In the genomic region with DNA sequence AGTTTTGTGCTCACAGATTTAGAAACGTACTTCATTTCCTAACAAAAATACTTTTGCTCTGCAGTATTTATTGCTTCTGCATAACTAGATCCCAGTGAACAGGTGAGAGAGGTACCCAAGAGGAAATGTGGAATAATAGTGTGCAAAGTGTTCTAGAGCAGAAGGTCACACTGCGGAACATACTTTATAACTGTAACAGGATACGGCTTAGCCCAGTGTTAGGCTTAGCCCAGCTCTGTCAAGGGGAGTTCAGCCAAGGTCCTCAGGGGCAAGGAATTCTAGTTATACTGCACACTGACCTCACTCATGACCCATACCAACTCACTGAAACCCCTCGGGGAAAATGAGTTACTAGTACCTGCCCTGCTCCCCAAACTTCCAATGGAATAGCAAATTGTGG, we compare ENCODE assay signal across 24 cellular contexts. TPM values are rescaled to one million over a fixed set of nuclear protein-coding genes. Genes with fewer than 3 reads are reported as not detected.
DNase-seq lines count a peak whose midpoint lies in the region; ATAC-seq, FAIRE-seq and TF ChIP-seq lines count a peak whose summit lies in the region.
"Had no signal": no experiment of that assay in that cellular context is flagged by ENCODE, and none has a peak within 500 bp of the region (broad histone marks: within the 10 kb centered on the region; RNA-seq: fewer than 3 reads in every experiment).

No MANE protein-coding gene starts in this region.

- intact Hi-C loops in left ventricle myocardium superior (cut with micrococcal nuclease) (no loop called here), left cardiac atrium (cut with DNase I) (no loop called here), mucosa of descending colon (cut with DNase I, micrococcal nuclease) (no loop called here)

- no CpG with 5 or more reads among the region's 4 CpGs for WGBS in mesendoderm (ENCODE audit: extremely low coverage, insufficient coverage, low lambda C conversion rate)

- H3K27me3 ChIP-seq in astrocyte (ENCODE audit: insufficient read depth, low read length) (no peaks in the 10 kb centered on the region), mesendoderm (ENCODE audit: insufficient read depth, low read length, poor library complexity) (no peaks in the 10 kb centered on the region)
- H3K27me3 ChIP-seq: brain microvascular endothelial cell had no signal

- no peak for DNase-seq in left ventricle myocardium superior
- no peak for DNase-seq in left cardiac atrium
- DNase-seq in astrocyte (ENCODE audit: low read depth): no peak
- DNase-seq in mesendoderm: no peak
- DNase-seq in activated CD8-positive, alpha-beta memory T cell treated with anti-CD3 and anti-CD28 coated beads, Interleukin-2, amount 50 U/mL, for 48 hours: no peak
- no peak for DNase-seq in NCI-H128 (lab: John Stamatoyannopoulos, UW; ENCODE audit: unreplicated experiment)
- DNase-seq in mesenteric fat pad (ENCODE audit: low spot score): no peak
- no peak for DNase-seq in mucosa of descending colon
- DNase-seq: activated CD4-positive, alpha-beta memory T cell treated with anti-CD3 and anti-CD28 coated beads for 36 hours; activated CD4-positive, CD25-positive, alpha-beta regulatory T cell; activated gamma-delta T cell; BE2C; brain microvascular endothelial cell; KBM-7; MV-4-11; NCI-H187; NCI-H69; stimulated activated CD4-positive, alpha-beta T cell treated with anti-CD3 and anti-CD28 coated beads, Interleukin-12 subunit alpha, Interleukin-12 subunit beta, amount 100 ng/mL, for 4 hours; stimulated activated CD4-positive, alpha-beta T cell treated with anti-CD3 and anti-CD28 coated beads, Interleukin-4, amount 100 ng/mL, for 4 hours; stimulated activated naive CD8-positive, alpha-beta T cell treated with anti-CD3 and anti-CD28 coated beads, Interleukin-15, Interleukin-2, amounts not matched to agents 100 U/mL and 50 U/mL, for 24 hours; T1000 had no signal

- no peak overlapping the region for H3K4me3 ChIP-seq in astrocyte (ENCODE audit: insufficient read depth, low read depth, low read length)
- H3K4me3 ChIP-seq in mesendoderm (ENCODE audit: low read length): no peak overlapping the region
- no peak overlapping the region for H3K4me3 ChIP-seq in mucosa of descending colon

- ATAC-seq in left ventricle myocardium superior (peak; percentile 52), left cardiac atrium (no peak), mucosa of descending colon (no peak)
- ATAC-seq: left lobe of liver; Right ventricle myocardium inferior; stimulated activated naive CD8-positive, alpha-beta T cell treated with anti-CD3 and anti-CD28 coated beads, Interleukin-15, Interleukin-2, amounts not matched to agents 100 U/mL and 50 U/mL, for 24 hours had no signal

- no peaks in the 10 kb centered on the region for H3K27me3 Mint-ChIP-seq in astrocyte (ENCODE audit: low read depth, unreplicated experiment)
- H3K27me3 Mint-ChIP-seq: type B pancreatic cell had no signal

- H3K9me3 ChIP-seq in astrocyte (ENCODE audit: insufficient read depth, low read depth, low read length) (no peaks in the 10 kb centered on the region), mucosa of descending colon (no peaks in the 10 kb centered on the region)
- H3K9me3 ChIP-seq: BE2C had no signal

- no peak overlapping the region for H2BK5ac ChIP-seq in mesendoderm (ENCODE audit: low read length)

- H3K4me1 ChIP-seq in astrocyte (ENCODE audit: insufficient read depth, low read length) (peaks cover 20% of the 10 kb centered on the region), mesendoderm (ENCODE audit: control insufficient read depth, low read depth, low read length) (peaks cover 9% of the 10 kb centered on the region), mucosa of descending colon (ENCODE audit: low read depth) (no peaks in the 10 kb centered on the region)
- H3K4me1 ChIP-seq: BE2C had no signal

- H3K36me3 Mint-ChIP-seq in astrocyte (ENCODE audit: low read depth, unreplicated experiment): peaks cover 10% of the 10 kb centered on the region
- H3K36me3 Mint-ChIP-seq: activated CD4-positive, alpha-beta memory T cell treated with anti-CD3 and anti-CD28 coated beads for 36 hours had no signal

- no peaks in the 10 kb centered on the region for H3K36me3 ChIP-seq in astrocyte (ENCODE audit: insufficient read depth, low read length)
- no peaks in the 10 kb centered on the region for H3K36me3 ChIP-seq in mesendoderm (ENCODE audit: control insufficient read depth, insufficient read depth, low read length)
- no peaks in the 10 kb centered on the region for H3K36me3 ChIP-seq in mucosa of descending colon (ENCODE audit: low read depth)
- H3K36me3 ChIP-seq: BE2C, brain microvascular endothelial cell had no signal

- peak overlapping the region; percentile 44 for H3K56ac ChIP-seq in mesendoderm (ENCODE audit: low read length)

- H3K4me3 Mint-ChIP-seq in astrocyte (ENCODE audit: unreplicated experiment): no peak overlapping the region
- H3K4me3 Mint-ChIP-seq: activated CD4-positive, alpha-beta memory T cell treated with anti-CD3 and anti-CD28 coated beads for 36 hours; type B pancreatic cell had no signal

- H3K23ac ChIP-seq in mesendoderm (ENCODE audit: low read length): no peak overlapping the region

- H3K27ac Mint-ChIP-seq in astrocyte (ENCODE audit: unreplicated experiment): peak overlapping the region; percentile 89
- H3K27ac Mint-ChIP-seq: activated CD4-positive, alpha-beta memory T cell treated with anti-CD3 and anti-CD28 coated beads for 36 hours; type B pancreatic cell had no signal

- H4K5ac ChIP-seq in mesendoderm (ENCODE audit: low read length): no peak overlapping the region

- H2AFZ ChIP-seq in astrocyte (ENCODE audit: low read depth, low read length): no peak overlapping the region

- H3K27ac ChIP-seq in astrocyte (ENCODE audit: low read depth, low read length) (no peak overlapping the region), mesendoderm (ENCODE audit: low read depth, low read length) (no peak overlapping the region)
- H3K27ac ChIP-seq: brain microvascular endothelial cell had no signal

- H3K9ac ChIP-seq in astrocyte (ENCODE audit: low read length): no peak overlapping the region
- H3K9ac ChIP-seq in mesendoderm (ENCODE audit: low read length): no peak overlapping the region

- no peaks in the 10 kb centered on the region for H3K9me3 Mint-ChIP-seq in astrocyte (ENCODE audit: unreplicated experiment)
- H3K9me3 Mint-ChIP-seq: activated CD4-positive, alpha-beta memory T cell treated with anti-CD3 and anti-CD28 coated beads for 36 hours had no signal

- no peak overlapping the region for H3K18ac ChIP-seq in mesendoderm (ENCODE audit: low read length)

- no peak overlapping the region for H2BK15ac ChIP-seq in mesendoderm (replicated peaks; ENCODE audit: low read depth)

- no peak for TF ChIP-seq CTCF in astrocyte (IDR thresholded peaks at IDR 0.05; ENCODE audit: insufficient read depth, low read depth, low read length)
- TF ChIP-seq CTCF in mucosa of descending colon (IDR thresholded peaks at IDR 0.05): no peak

- H4K8ac ChIP-seq in mesendoderm (ENCODE audit: low read depth, low read length): no peak overlapping the region

- H3K4me2 ChIP-seq in astrocyte (ENCODE audit: low read length): no peak overlapping the region
- no peak overlapping the region for H3K4me2 ChIP-seq in mesendoderm (ENCODE audit: low read length)

- no peak overlapping the region for H2AK5ac ChIP-seq in mesendoderm (ENCODE audit: low read length)

- peaks cover 7% of the 10 kb centered on the region for H3K79me1 ChIP-seq in mesendoderm (ENCODE audit: low read length)

- H4K20me1 ChIP-seq in astrocyte (ENCODE audit: insufficient read depth, low read length): peaks cover 74% of the 10 kb centered on the region

- H3K4ac ChIP-seq in mesendoderm (ENCODE audit: low read depth, low read length): no peak overlapping the region

- H2BK120ac ChIP-seq in mesendoderm (ENCODE audit: low read depth, low read length): no peak overlapping the region

- H3K79me2 ChIP-seq in astrocyte (ENCODE audit: insufficient read depth, low read length) (peaks cover 99% of the 10 kb centered on the region), mesendoderm (ENCODE audit: control insufficient read depth, insufficient read depth, low read length) (peaks cover 48% of the 10 kb centered on the region)

- no peak for FAIRE-seq in astrocyte (lab: Jason Lieb, UNC)

- peaks cover 75% of the 10 kb centered on the region for H3K4me1 Mint-ChIP-seq in astrocyte (ENCODE audit: low read depth, unreplicated experiment)

RNA-seq across cellular contexts. Expression of gene PTPN14, which starts 55.3 kb away (rescaled TPM):
- total RNA-seq in left ventricle myocardium superior: 25.6 TPM
- total RNA-seq in left cardiac atrium: 10 to 100 TPM; 17.8 to 22.5 TPM
- 154 and 177 TPM in 2 replicates for total RNA-seq in astrocyte
- 39.3 TPM for polyA plus RNA-seq in mesendoderm (2013, experiment 1 of 2)
- polyA plus RNA-seq in mesendoderm (2013, experiment 2 of 2): 38.7 TPM
- 47.6 TPM for total RNA-seq in mesenteric fat pad
- total RNA-seq in mucosa of descending colon: 10 to 100 TPM in 1 of 3 donors, 1 to 10 TPM in 2; 5.8 to 49.0 (median 8.3) TPM
